Comparison of ENCODE assay signal across 28 cellular contexts in genomic region chr14:49928010-49928409, GRCh38.
"Had no signal": no experiment of that assay in that cellular context is flagged by ENCODE, and none has a peak within 500 bp of the region (broad histone marks: within the 10 kb centered on the region; RNA-seq: fewer than 3 reads in every experiment).

No MANE protein-coding gene starts in this region.

- DNase-seq: dermis blood vessel endothelial cell; effector memory CD4-positive, alpha-beta T cell; foreskin keratinocyte; heart left ventricle; hippocampal formation; left cardiac atrium; left lung; mesendoderm; midbrain; naive thymus-derived CD4-positive, alpha-beta T cell; ovary; posterior cingulate gyrus; psoas muscle; right cardiac atrium; sigmoid colon; spleen; stimulated activated CD4-positive, alpha-beta T cell treated with anti-CD3 and anti-CD28 coated beads, Interleukin-4, amount 100 ng/mL, for 4 hours; stimulated activated naive CD8-positive, alpha-beta T cell treated with anti-CD3 and anti-CD28 coated beads, Interleukin-15, Interleukin-2, amounts not matched to agents 100 U/mL and 50 U/mL, for 24 hours; substantia nigra; testis; tibial artery had no signal

- H3K9ac ChIP-seq: neural progenitor cell had no signal

- H3K27me3 ChIP-seq: esophagus muscularis mucosa, foreskin keratinocyte, gastroesophageal sphincter, heart left ventricle, left lung, neural progenitor cell, ovary, sigmoid colon, spleen, testis, tibial artery had no signal

- H3K9me3 Mint-ChIP-seq: naive thymus-derived CD4-positive, alpha-beta T cell; nephron; neural progenitor cell; type B pancreatic cell had no signal

- H3K27ac Mint-ChIP-seq: naive thymus-derived CD4-positive, alpha-beta T cell; nephron; neural progenitor cell; stimulated activated memory B cell treated with anti-CD40 and anti-IgM and Interleukin-4, amounts not matched to agents 10 μg/mL and 1 μg/mL and 100 μg/mL, for 72 hours; type B pancreatic cell had no signal

- H3K4me1 Mint-ChIP-seq: nephron had no signal

- H3K27me3 Mint-ChIP-seq: naive thymus-derived CD4-positive, alpha-beta T cell; stimulated activated memory B cell treated with anti-CD40 and anti-IgM and Interleukin-4, amounts not matched to agents 10 μg/mL and 1 μg/mL and 100 μg/mL, for 72 hours; type B pancreatic cell had no signal

- H3K27ac ChIP-seq: coronary artery, esophagus muscularis mucosa, foreskin keratinocyte, gastroesophageal sphincter, heart left ventricle, left lung, neural progenitor cell, ovary, psoas muscle, sigmoid colon, spleen, testis, tibial artery had no signal

- H3K4me2 ChIP-seq: neural progenitor cell had no signal

- H3K4me3 ChIP-seq: coronary artery, esophagus muscularis mucosa, gastroesophageal sphincter, heart left ventricle, left lung, neural progenitor cell, ovary, psoas muscle, sigmoid colon, spleen, testis, tibial artery had no signal

- ATAC-seq: foreskin keratinocyte; gastroesophageal sphincter; heart left ventricle; left cardiac atrium; left lung; naive thymus-derived CD4-positive, alpha-beta T cell; psoas muscle; right cardiac atrium; stimulated activated memory B cell treated with anti-CD40 and anti-IgM and Interleukin-4, amounts not matched to agents 10 μg/mL and 1 μg/mL and 100 μg/mL, for 72 hours; stimulated activated naive CD8-positive, alpha-beta T cell treated with anti-CD3 and anti-CD28 coated beads, Interleukin-15, Interleukin-2, amounts not matched to agents 100 U/mL and 50 U/mL, for 24 hours had no signal

- H3K4me1 ChIP-seq: esophagus muscularis mucosa, gastroesophageal sphincter, left lung, neural progenitor cell, psoas muscle, sigmoid colon, testis, tibial artery had no signal

- H3K9me3 ChIP-seq: esophagus muscularis mucosa, gastroesophageal sphincter, heart left ventricle, left lung, ovary, psoas muscle, sigmoid colon, spleen, testis, tibial artery had no signal

- H3K4me3 Mint-ChIP-seq: naive thymus-derived CD4-positive, alpha-beta T cell; nephron; neural progenitor cell; stimulated activated memory B cell treated with anti-CD40 and anti-IgM and Interleukin-4, amounts not matched to agents 10 μg/mL and 1 μg/mL and 100 μg/mL, for 72 hours; type B pancreatic cell had no signal

- H3K36me3 Mint-ChIP-seq: neural progenitor cell, type B pancreatic cell had no signal

- H2AFZ ChIP-seq: neural progenitor cell had no signal

- H3K36me3 ChIP-seq: esophagus muscularis mucosa, gastroesophageal sphincter, heart left ventricle, left lung, neural progenitor cell, ovary, sigmoid colon, spleen, tibial artery had no signal
